In genomic region chr18:31102020-31102684, GRCh38 we compare ENCODE assay signal across 1 cellular context.
TF ChIP-seq lines count a peak whose summit lies in the region.

Gene DSC2, minus strand, starts transcription at chr18:31102421. Its CDS starts 450 bp downstream, at chr18:31101971.

TF ChIP-seq in HCT116, 20 proteins besides CTCF, POLR2A, EP300 and RAD21 (continued from another document):
- no peak for TF ChIP-seq ATF3 (IDR thresholded peaks at IDR 0.05)
- TF ChIP-seq, protein P1, sequence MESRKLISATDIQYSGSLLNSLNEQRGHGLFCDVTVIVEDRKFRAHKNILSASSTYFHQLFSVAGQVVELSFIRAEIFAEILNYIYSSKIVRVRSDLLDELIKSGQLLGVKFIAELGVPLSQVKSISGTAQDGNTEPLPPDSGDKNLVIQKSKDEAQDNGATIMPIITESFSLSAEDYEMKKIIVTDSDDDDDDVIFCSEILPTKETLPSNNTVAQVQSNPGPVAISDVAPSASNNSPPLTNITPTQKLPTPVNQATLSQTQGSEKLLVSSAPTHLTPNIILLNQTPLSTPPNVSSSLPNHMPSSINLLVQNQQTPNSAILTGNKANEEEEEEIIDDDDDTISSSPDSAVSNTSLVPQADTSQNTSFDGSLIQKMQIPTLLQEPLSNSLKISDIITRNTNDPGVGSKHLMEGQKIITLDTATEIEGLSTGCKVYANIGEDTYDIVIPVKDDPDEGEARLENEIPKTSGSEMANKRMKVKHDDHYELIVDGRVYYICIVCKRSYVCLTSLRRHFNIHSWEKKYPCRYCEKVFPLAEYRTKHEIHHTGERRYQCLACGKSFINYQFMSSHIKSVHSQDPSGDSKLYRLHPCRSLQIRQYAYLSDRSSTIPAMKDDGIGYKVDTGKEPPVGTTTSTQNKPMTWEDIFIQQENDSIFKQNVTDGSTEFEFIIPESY (IDR thresholded peaks at IDR 0.05; ENCODE audit: extremely low read depth, insufficient replicate concordance, low read length) = no peak
